ENCODE assay signal across 9 cellular contexts in genomic region chr1:23525558-23526174, GRCh38. TPM values are rescaled to one million over a fixed set of nuclear protein-coding genes. Genes with fewer than 3 reads are reported as not detected.
A peak's percentile ranks its signal among the peaks of the same experiment; 100 is the strongest.
DNase-seq lines count a peak whose midpoint lies in the region; ATAC-seq and TF ChIP-seq lines count a peak whose summit lies in the region.
"Had no signal": no experiment of that assay in that cellular context is flagged by ENCODE, and none has a peak within 500 bp of the region (broad histone marks: within the 10 kb centered on the region; RNA-seq: fewer than 3 reads in every experiment).

No MANE protein-coding gene starts in this region.

- H3K27me3 ChIP-seq in thymus (ENCODE audit: control insufficient read depth, insufficient read depth): no peaks in the 10 kb centered on the region
- H3K27me3 ChIP-seq in adrenal gland: no peaks in the 10 kb centered on the region

- 17% methylated on average over 5 of the region's 5 CpGs for WGBS in thymus
- 73 to 83% (median 76%) methylated on average over 5 of the region's 5 CpGs for WGBS in adrenal gland, 4 donors

- no peak for TF ChIP-seq POLR2A in adrenal gland (IDR thresholded peaks at IDR 0.05)

- intact Hi-C loops in adrenal gland (cut with DNase I): loop anchor here in 1 of 2 donors (5.0 kb wide), 1 partner anchor 33 kb away; no protein-coding TSS in a partner anchor

- ATAC-seq in activated T-cell treated with anti-CD3 and anti-CD28 coated beads, Interleukin-2, amount 50 U/mL, for 72 hours (replicated peaks in 1 of 2): no peak

- H3K9me3 ChIP-seq in thymus (ENCODE audit: control insufficient read depth): no peaks in the 10 kb centered on the region
- no peaks in the 10 kb centered on the region for H3K9me3 ChIP-seq in adrenal gland (replicated peaks in 1 of 3)
- H3K9me3 ChIP-seq: tibial nerve had no signal

- peaks cover 79% of the 10 kb centered on the region for H3K4me1 Mint-ChIP-seq in activated T-cell treated with anti-CD3 and anti-CD28 coated beads, Interleukin-2, amount 50 U/mL, for 72 hours (ENCODE audit: low read depth)
- peaks cover 51% of the 10 kb centered on the region for H3K4me1 Mint-ChIP-seq in brain

- TF ChIP-seq CTCF in brain (conservative IDR thresholded peaks at IDR 0.05) (no peak), adrenal gland (IDR thresholded peaks at IDR 0.05) (no peak)

- H3K27ac Mint-ChIP-seq in activated T-cell treated with anti-CD3 and anti-CD28 coated beads, Interleukin-2, amount 50 U/mL, for 72 hours: peak overlapping the region; percentile 16
- H3K27ac Mint-ChIP-seq in brain: peak overlapping the region; percentile 39 to 83 (median 70)

- H3K27ac ChIP-seq in thymus (ENCODE audit: low read depth) (peak overlapping the region; percentile 89), adrenal gland (no peak overlapping the region)

- H3K4me3 ChIP-seq in thymus (ENCODE audit: low read length) (peak overlapping the region; percentile 76), adrenal gland (no peak overlapping the region)
- H3K4me3 ChIP-seq: tibial nerve had no signal

- peaks cover 38% of the 10 kb centered on the region for H3K4me1 ChIP-seq in thymus (ENCODE audit: control insufficient read depth, insufficient read depth, low read length)
- H3K4me1 ChIP-seq in adrenal gland (replicated peaks in 1 of 2): peaks cover 12 to 20% of the 10 kb centered on the region in 2 donors

- no peaks in the 10 kb centered on the region for H3K27me3 Mint-ChIP-seq in activated T-cell treated with anti-CD3 and anti-CD28 coated beads, Interleukin-2, amount 50 U/mL, for 72 hours (ENCODE audit: low read depth)
- H3K27me3 Mint-ChIP-seq in brain: no peaks in the 10 kb centered on the region

- peak overlapping the region; percentile 60 to 77 for H3K4me3 Mint-ChIP-seq in activated T-cell treated with anti-CD3 and anti-CD28 coated beads, Interleukin-2, amount 50 U/mL, for 72 hours
- peak overlapping the region in 1 of 5 experiments; percentile 48 for H3K4me3 Mint-ChIP-seq in brain

- H3K9me3 Mint-ChIP-seq in activated T-cell treated with anti-CD3 and anti-CD28 coated beads, Interleukin-2, amount 50 U/mL, for 72 hours: no peaks in the 10 kb centered on the region
- no peaks in the 10 kb centered on the region for H3K9me3 Mint-ChIP-seq in brain

- peaks cover 3 to 11% of the 10 kb centered on the region in 2 donors for H3K36me3 Mint-ChIP-seq in activated T-cell treated with anti-CD3 and anti-CD28 coated beads, Interleukin-2, amount 50 U/mL, for 72 hours (ENCODE audit: insufficient read depth in 2 of 2)
- H3K36me3 Mint-ChIP-seq in brain: no peaks in the 10 kb centered on the region

- no peak for DNase-seq in activated T-cell treated with anti-CD3 and anti-CD28 coated beads, Interleukin-2, amount 50 U/mL, for 72 hours
- DNase-seq in activated T-cell treated with anti-CD3 and anti-CD28 coated beads for 4 hours (no peak), NCI-H146 treated with DMSO at 0.1 percent for 48 hours (lab: John Stamatoyannopoulos, UW; ENCODE audit: unreplicated experiment) (peak; percentile 3), T-helper 9 cell (no peak), adrenal gland (no peak), NCI-H187 (lab: John Stamatoyannopoulos, UW) (no peak)

- H3K36me3 ChIP-seq in thymus (ENCODE audit: control insufficient read depth, insufficient read depth) (peaks cover 15% of the 10 kb centered on the region), adrenal gland (replicated peaks in 1 of 2) (no peaks in the 10 kb centered on the region)
- H3K36me3 ChIP-seq: tibial nerve had no signal

RNA-seq across cellular contexts. Expression of gene E2F2, which starts 5.4 kb away (rescaled TPM):
- total RNA-seq in activated T-cell treated with anti-CD3 and anti-CD28 coated beads, Interleukin-2, amount 50 U/mL, for 72 hours: 10 to 100 TPM; 19.9 to 24.7 TPM
- 10.2 TPM for polyA plus RNA-seq in brain (ENCODE audit: insufficient read depth, low read depth, low replicate concordance)
- 2.0 TPM for polyA plus RNA-seq in thymus
- total RNA-seq in adrenal gland: under 1 TPM in 7 of 8 donors, not detected in 1; 0.12 to 0.88 (median 0.45) TPM
- polyA plus RNA-seq in adrenal gland: under 1 TPM; 0.07 to 0.35 (median 0.16) TPM

RNA-seq across cellular contexts. Expression of gene ID3, which starts 33.6 kb away (rescaled TPM):
- 10 to 100 TPM; 32.3 to 37.2 TPM for total RNA-seq in activated T-cell treated with anti-CD3 and anti-CD28 coated beads, Interleukin-2, amount 50 U/mL, for 72 hours
- polyA plus RNA-seq in brain (ENCODE audit: insufficient read depth, low read depth, low replicate concordance): 60.1 TPM
- polyA plus RNA-seq in thymus: 131 TPM
- total RNA-seq in adrenal gland: 100 to 1,000 TPM in 5 of 8 donors, 10 to 100 TPM in 3; 55.3 to 213 (median 118) TPM
- polyA plus RNA-seq in adrenal gland: 100 to 1,000 TPM in 2 of 3 donors, 10 to 100 TPM in 1; 28.8 to 133 (median 114) TPM

RNA-seq across cellular contexts. Expression of gene ASAP3, which starts 41.7 kb away (rescaled TPM):
- total RNA-seq in activated T-cell treated with anti-CD3 and anti-CD28 coated beads, Interleukin-2, amount 50 U/mL, for 72 hours: 1 to 10 TPM in 1 of 2 donors, under 1 TPM in 1; 0.51 to 1.0 TPM
- polyA plus RNA-seq in brain (ENCODE audit: insufficient read depth, low read depth, low replicate concordance) (7.9 TPM), thymus (10.4 TPM), adrenal gland (100 to 1,000 TPM in 1 of 3 donors, 10 to 100 TPM in 2; 22.4 to 117 (median 81.0) TPM)
- 100 to 1,000 TPM in 2 of 8 donors, 10 to 100 TPM in 6; 47.6 to 122 (median 77.3) TPM for total RNA-seq in adrenal gland
